Comparison of ENCODE assay signal across 9 cellular contexts in genomic region chr9:121651014-121651294, GRCh38. TPM values are rescaled to one million over a fixed set of nuclear protein-coding genes. Genes with fewer than 3 reads are reported as not detected.
DNase-seq lines count a peak whose midpoint lies in the region; ATAC-seq and TF ChIP-seq lines count a peak whose summit lies in the region.
"Had no signal": no experiment of that assay in that cellular context is flagged by ENCODE, and none has a peak within 500 bp of the region (broad histone marks: within the 10 kb centered on the region; RNA-seq: fewer than 3 reads in every experiment).

No MANE protein-coding gene starts in this region.

- H3K4me3 ChIP-seq in breast epithelium (peak overlapping the region; percentile 53 to 90 (median 61)), mucosa of rectum (ENCODE audit: low read length in 2 of 2) (peak overlapping the region; percentile 83 to 90), thoracic aorta (peak overlapping the region; percentile 82)

- peak overlapping the region; percentile 80 to 93 for H3K9ac ChIP-seq in mucosa of rectum (ENCODE audit: low read depth in 1 of 2, low read length in 2 of 2)

- no peak for ATAC-seq in thoracic aorta (ENCODE audit: insufficient number of reproducible peaks, low FRiP score, low read depth)

- no peak overlapping the region for H3K27ac Mint-ChIP-seq in activated CD4-positive, alpha-beta T cell treated with anti-CD3 and anti-CD28 coated beads, Interleukin-2, amount 10 ng/mL, durations not matched to agents 24 days and 14 days

- H3K27me3 Mint-ChIP-seq in activated CD4-positive, alpha-beta T cell treated with anti-CD3 and anti-CD28 coated beads, Interleukin-2, amount 10 ng/mL, durations not matched to agents 24 days and 14 days = peaks cover 57% of the 10 kb centered on the region

- no peaks in the 10 kb centered on the region for H3K9me3 Mint-ChIP-seq in activated CD4-positive, alpha-beta T cell treated with anti-CD3 and anti-CD28 coated beads, Interleukin-2, amount 10 ng/mL, durations not matched to agents 24 days and 14 days

- H3K9me3 ChIP-seq in breast epithelium = no peaks in the 10 kb centered on the region
- H3K9me3 ChIP-seq in mucosa of rectum (ENCODE audit: control insufficient read depth in 2 of 2, low read length in 2 of 2) = no peaks in the 10 kb centered on the region
- no peaks in the 10 kb centered on the region for H3K9me3 ChIP-seq in thoracic aorta

- no peaks in the 10 kb centered on the region for H3K36me3 Mint-ChIP-seq in activated CD4-positive, alpha-beta T cell treated with anti-CD3 and anti-CD28 coated beads, Interleukin-2, amount 10 ng/mL, durations not matched to agents 24 days and 14 days (ENCODE audit: low read depth)

- H3K27me3 ChIP-seq in breast epithelium (no peaks in the 10 kb centered on the region), mucosa of rectum (ENCODE audit: control insufficient read depth in 2 of 2, insufficient read depth in 2 of 2, low read length in 2 of 2) (no peaks in the 10 kb centered on the region), thoracic aorta (replicated peaks; ENCODE audit: insufficient read depth) (no peaks in the 10 kb centered on the region)

- peaks cover 0 to 4% of the 10 kb centered on the region in 2 donors for H3K4me1 ChIP-seq in breast epithelium
- H3K4me1 ChIP-seq in mucosa of rectum (ENCODE audit: control insufficient read depth in 2 of 2, insufficient read depth in 2 of 2, low read length in 2 of 2) = peaks cover 40 to 52% of the 10 kb centered on the region in 2 donors
- peaks cover 16 to 29% of the 10 kb centered on the region in 2 donors for H3K4me1 ChIP-seq in thoracic aorta (ENCODE audit: control insufficient read depth in 1 of 2, low read depth in 2 of 2)

- H3K27ac ChIP-seq in breast epithelium (peak overlapping the region in 1 of 2 donors; percentile 68), mucosa of rectum (ENCODE audit: low read depth in 2 of 2, low read length in 2 of 2) (peak overlapping the region; percentile 94 to 97), thoracic aorta (no peak overlapping the region)
- H3K27ac ChIP-seq: epithelial cell of prostate had no signal

- TF ChIP-seq CTCF in breast epithelium (IDR thresholded peaks at IDR 0.05) = no peak
- no peak for TF ChIP-seq CTCF in thoracic aorta (IDR thresholded peaks at IDR 0.05)

- intact Hi-C loops in activated CD4-positive, alpha-beta T cell treated with anti-CD3 and anti-CD28 coated beads, Interleukin-2, amount 10 ng/mL, durations not matched to agents 24 days and 14 days (cut with micrococcal nuclease) = no loop called here
- intact Hi-C loops in breast epithelium (cut with DNase I; ENCODE audit: low total_unique reads) = no loop called here

- peaks cover 3% of the 10 kb centered on the region for H3K4me1 Mint-ChIP-seq in activated CD4-positive, alpha-beta T cell treated with anti-CD3 and anti-CD28 coated beads, Interleukin-2, amount 10 ng/mL, durations not matched to agents 24 days and 14 days

- no peak for TF ChIP-seq POLR2A in breast epithelium (IDR thresholded peaks at IDR 0.05)

- DNase-seq in activated CD4-positive, alpha-beta T cell treated with anti-CD3 and anti-CD28 coated beads, Interleukin-2, amount 10 ng/mL, durations not matched to agents 24 days and 14 days = no peak
- no peak for DNase-seq in activated CD4-positive, alpha-beta T cell treated with anti-CD3 and anti-CD28 coated beads, Interleukin-2, amount 50 U/mL, for 1 hour
- DNase-seq in breast epithelium (ENCODE audit: low spot score in 2 of 2) = no peak
- no peak for DNase-seq in thoracic aorta (ENCODE audit: low spot score)
- DNase-seq in stimulated activated naive CD4-positive, alpha-beta T cell treated with Interleukin-2 at 50 U/mL for 16 hours (lab: John Stamatoyannopoulos, UW) = no peak
- no peak for DNase-seq in activated CD4-positive, alpha-beta T cell treated with anti-CD3 and anti-CD28 coated beads for 1 hour
- no peak for DNase-seq in COLO668 (lab: John Stamatoyannopoulos, UW; ENCODE audit: unreplicated experiment)

- H3K4me3 Mint-ChIP-seq in activated CD4-positive, alpha-beta T cell treated with anti-CD3 and anti-CD28 coated beads, Interleukin-2, amount 10 ng/mL, durations not matched to agents 24 days and 14 days = peak overlapping the region; percentile 43

- H3K36me3 ChIP-seq in breast epithelium (no peaks in the 10 kb centered on the region), mucosa of rectum (ENCODE audit: control insufficient read depth in 2 of 2, insufficient read depth in 2 of 2, low read length in 2 of 2) (peaks cover 0 to 2% of the 10 kb centered on the region in 2 donors), thoracic aorta (no peaks in the 10 kb centered on the region)

RNA-seq across cellular contexts. Expression of gene DAB2IP, which starts 0.5 kb away (rescaled TPM):
- not detected in 2 replicates for total RNA-seq in activated CD4-positive, alpha-beta T cell treated with anti-CD3 and anti-CD28 coated beads, Interleukin-2, amount 10 ng/mL, durations not matched to agents 24 days and 14 days
- 10 to 100 TPM; 16.0 to 56.0 (median 55.8) TPM for total RNA-seq in breast epithelium
- total RNA-seq in thoracic aorta = 100 to 1,000 TPM in 1 of 2 donors, 10 to 100 TPM in 1; 87.4 to 104 TPM

Comparison
In these comparisons a context has a peak if more than half of its experiments do, and no peak if none do; other contexts are left out.
1. H3K27ac ChIP-seq: peak in mucosa of rectum (2 of 2); none in thoracic aorta (0 of 2).
2. RNA of gene DAB2IP, which starts 0.5 kb away (total RNA-seq): 87.4 to 104 TPM in thoracic aorta and 16.0 to 56.0 TPM in breast epithelium; not detected in activated CD4-positive, alpha-beta T cell treated with anti-CD3 and anti-CD28 coated beads, Interleukin-2, amount 10 ng/mL, durations not matched to agents 24 days and 14 days; every median in the first group is over 10 times any median in the second.
3. Peak in every context shown above with its lines, with median percentiles within 50 percentile points of each other: H3K4me3 ChIP-seq.